Comparison of ENCODE assay signal across 21 cellular contexts in the genomic region with DNA sequence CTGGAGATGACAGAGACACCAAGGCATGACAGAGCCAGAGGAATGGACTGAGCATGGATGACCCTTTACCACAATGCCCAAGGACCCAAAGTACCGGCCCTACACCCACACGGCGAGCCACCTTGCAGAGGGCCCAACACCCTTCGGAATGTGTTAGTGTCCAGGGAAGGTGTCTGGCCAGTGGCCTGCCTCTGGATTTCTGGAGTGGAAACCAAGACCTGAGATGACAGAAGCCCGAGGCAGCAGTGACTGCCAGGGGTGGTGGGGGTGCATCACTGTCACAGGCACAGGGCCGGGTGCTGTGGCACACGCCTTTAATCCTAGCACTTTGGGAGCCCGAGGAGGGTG. TPM values are rescaled to one million over a fixed set of nuclear protein-coding genes. Genes with fewer than 3 reads are reported as not detected.
DNase-seq lines count a peak whose midpoint lies in the region; TF ChIP-seq lines count a peak whose summit lies in the region.
"Had no signal": no experiment of that assay in that cellular context is flagged by ENCODE, and none has a peak within 500 bp of the region (broad histone marks: within the 10 kb centered on the region; RNA-seq: fewer than 3 reads in every experiment).

No MANE protein-coding gene starts in this region.

- no peaks in the 10 kb centered on the region for H3K9me2 ChIP-seq in PC-9 (ENCODE audit: insufficient read depth)

- H4K20me1 ChIP-seq in PC-9 (ENCODE audit: insufficient read depth): no peaks in the 10 kb centered on the region

- TF ChIP-seq POLR2A in suprapubic skin (IDR thresholded peaks at IDR 0.05): no peak

- BruUV-seq in PC-9 (replicated peaks; lab: Mats Ljungman, UMichigan): no TSS peak

- peaks cover 3% of the 10 kb centered on the region for H3K36me3 Mint-ChIP-seq in glutamatergic neuron (ENCODE audit: unreplicated experiment)
- H3K36me3 Mint-ChIP-seq: stimulated activated naive B cell treated with anti-CD40 and anti-IgM and Interleukin-4, amounts not matched to agents 10 μg/mL and 1 μg/mL and 100 μg/mL, for 72 hours had no signal

- peak overlapping the region; percentile 87 for H3K27ac ChIP-seq in PC-9
- H3K27ac ChIP-seq in suprapubic skin: no peak overlapping the region
- no peak overlapping the region for H3K27ac ChIP-seq in WERI-Rb-1
- H3K27ac ChIP-seq: SJCRH30, testis had no signal

- H3K9me3 ChIP-seq in PC-9 (ENCODE audit: insufficient read depth, low read depth) (peaks cover 6% of the 10 kb centered on the region), suprapubic skin (no peaks in the 10 kb centered on the region), WERI-Rb-1 (ENCODE audit: severe bottlenecking) (no peaks in the 10 kb centered on the region)
- H3K9me3 ChIP-seq: mucosa of descending colon, SJCRH30, testis had no signal

- H3K9me3 Mint-ChIP-seq in glutamatergic neuron (ENCODE audit: unreplicated experiment): no peaks in the 10 kb centered on the region

- H2AFZ ChIP-seq in PC-9: no peak overlapping the region

- peaks cover 13% of the 10 kb centered on the region; the same call in 1 of the 2 replicates for H3K79me2 ChIP-seq in PC-9 (ENCODE audit: low read depth)

- H3K4me3 ChIP-seq in PC-9 (no peak overlapping the region), suprapubic skin (no peak overlapping the region), WERI-Rb-1 (ENCODE audit: low read depth, low read length) (no peak overlapping the region)
- H3K4me3 ChIP-seq: mucosa of descending colon, SJCRH30, testis had no signal

- DNase-seq in activated CD8-positive, alpha-beta memory T cell treated with anti-CD3 and anti-CD28 coated beads for 24 hours: peak; percentile 47
- no peak for DNase-seq in activated CD8-positive, alpha-beta memory T cell treated with anti-CD3 and anti-CD28 coated beads, Interleukin-2, amount 50 U/mL, for 4 hours
- no peak for DNase-seq in PC-9
- no peak for DNase-seq in glutamatergic neuron
- DNase-seq in suprapubic skin (ENCODE audit: low spot score in 2 of 2): peak; percentile 39 to 63
- no peak for DNase-seq in WERI-Rb-1
- DNase-seq in NCI-H2029 treated with DMSO at 0.1 percent for 48 hours (lab: John Stamatoyannopoulos, UW): no peak
- no peak for DNase-seq in GM19240 (ENCODE audit: insufficient read length, low spot score)
- DNase-seq: activated CD4-positive, alpha-beta T cell treated with anti-CD3 and anti-CD28 coated beads, Interleukin-2, amount 10 ng/mL, durations not matched to agents 24 days and 14 days; amygdala; mucosa of descending colon; NCI-H1092; NCI-H2029; NCI-H226; OCI-M1; SJCRH30; stimulated activated naive B cell treated with anti-CD40 and anti-IgM and Interleukin-4, amounts not matched to agents 10 μg/mL and 1 μg/mL and 100 μg/mL, for 72 hours; T-helper 1 cell; testis had no signal

- no peak overlapping the region for H3K4me3 Mint-ChIP-seq in glutamatergic neuron (ENCODE audit: unreplicated experiment)
- H3K4me3 Mint-ChIP-seq: activated CD4-positive, alpha-beta T cell treated with anti-CD3 and anti-CD28 coated beads, Interleukin-2, amount 10 ng/mL, durations not matched to agents 24 days and 14 days; B cell; stimulated activated naive B cell treated with anti-CD40 and anti-IgM and Interleukin-4, amounts not matched to agents 10 μg/mL and 1 μg/mL and 100 μg/mL, for 72 hours had no signal

- TF ChIP-seq CTCF in PC-9 (conservative IDR thresholded peaks at IDR 0.05) (0 out of 2 replicates have a peak, but pooled peaks have one; percentile 4), glutamatergic neuron (IDR thresholded peaks at IDR 0.05; ENCODE audit: partially characterized antibody, unreplicated experiment) (peak; percentile 5), suprapubic skin (IDR thresholded peaks at IDR 0.05) (no peak), WERI-Rb-1 (IDR thresholded peaks at IDR 0.05; ENCODE audit: low read depth, low read length) (no peak)

- POLR2A ChIA-PET in PC-9 (lab: Charles Lee; ENCODE audit: unreplicated experiment): no interaction called here

- H3K4me2 ChIP-seq in PC-9: peak overlapping the region; percentile 86; the same call in 1 of the 2 replicates

- peaks cover 51% of the 10 kb centered on the region for H3K4me1 ChIP-seq in PC-9 (replicated peaks; ENCODE audit: insufficient read depth)
- peaks cover 10% of the 10 kb centered on the region for H3K4me1 ChIP-seq in suprapubic skin
- H3K4me1 ChIP-seq: testis had no signal

- CTCF ChIA-PET in PC-9 (lab: Charles Lee): interaction anchor here (0.7 kb wide), 1 partner anchor 32 kb away, joined by 4 read pairs; no protein-coding TSS in a partner anchor

- peaks cover 7% of the 10 kb centered on the region for H3K27me3 Mint-ChIP-seq in glutamatergic neuron (ENCODE audit: unreplicated experiment)
- H3K27me3 Mint-ChIP-seq: progenitor cell of endocrine pancreas had no signal

- H3K27ac Mint-ChIP-seq in glutamatergic neuron (ENCODE audit: unreplicated experiment): no peak overlapping the region
- H3K27ac Mint-ChIP-seq: activated CD4-positive, alpha-beta T cell treated with anti-CD3 and anti-CD28 coated beads, Interleukin-2, amount 10 ng/mL, durations not matched to agents 24 days and 14 days; B cell; stimulated activated naive B cell treated with anti-CD40 and anti-IgM and Interleukin-4, amounts not matched to agents 10 μg/mL and 1 μg/mL and 100 μg/mL, for 72 hours had no signal

- intact Hi-C loops in PC-9 (cut with micrococcal nuclease; ENCODE audit: unreplicated experiment): no loop called here

- H3K36me3 ChIP-seq in PC-9 (ENCODE audit: low read depth) (no peaks in the 10 kb centered on the region), suprapubic skin (no peaks in the 10 kb centered on the region), WERI-Rb-1 (no peaks in the 10 kb centered on the region)
- H3K36me3 ChIP-seq: SJCRH30 had no signal

- H3K4me1 Mint-ChIP-seq in glutamatergic neuron (ENCODE audit: low read depth, unreplicated experiment): no peaks in the 10 kb centered on the region
- H3K4me1 Mint-ChIP-seq: B cell had no signal

- H3F3A ChIP-seq in PC-9 (ENCODE audit: insufficient read depth, low read depth): peaks cover 57% of the 10 kb centered on the region

- 90% methylated on average over 2 of the region's 8 CpGs for WGBS in suprapubic skin

- no peak for TF ChIP-seq EP300 in suprapubic skin (IDR thresholded peaks at IDR 0.05)

- H3K27me3 ChIP-seq in PC-9 (ENCODE audit: insufficient read depth, low read depth) (no peaks in the 10 kb centered on the region), suprapubic skin (no peaks in the 10 kb centered on the region), WERI-Rb-1 (ENCODE audit: insufficient read depth, low read depth, severe bottlenecking) (no peaks in the 10 kb centered on the region)
- H3K27me3 ChIP-seq: SJCRH30, testis had no signal

RNA-seq across cellular contexts. Expression of a gene that starts 28.7 kb away (rescaled TPM):
- total RNA-seq in PC-9 (2021) (35.5 and 39.7 TPM in 2 replicates), glutamatergic neuron (ENCODE audit: unreplicated experiment) (0.44 TPM), suprapubic skin (10 to 100 TPM; 10.5 to 20.6 (median 12.0) TPM)
- total RNA-seq: B cell had no signal

Comparison
In these comparisons a context has a peak if more than half of its experiments do, and no peak if none do; other contexts are left out.
1. DNase-seq: peak in activated CD8-positive, alpha-beta memory T cell treated with anti-CD3 and anti-CD28 coated beads for 24 hours (single experiment) and suprapubic skin (2 of 2); none in activated CD8-positive, alpha-beta memory T cell treated with anti-CD3 and anti-CD28 coated beads, Interleukin-2, amount 50 U/mL, for 4 hours (single experiment), PC-9 (0 of 2), glutamatergic neuron (single experiment), WERI-Rb-1 (single experiment), NCI-H2029 treated with DMSO at 0.1 percent for 48 hours (single experiment) and GM19240 (single experiment).
2. CTCF ChIP-seq: peak in PC-9 (single experiment) and glutamatergic neuron (single experiment); none in suprapubic skin (0 of 2) and WERI-Rb-1 (single experiment).